Comparison of ENCODE assay signal across 26 cellular contexts in the genomic region with DNA sequence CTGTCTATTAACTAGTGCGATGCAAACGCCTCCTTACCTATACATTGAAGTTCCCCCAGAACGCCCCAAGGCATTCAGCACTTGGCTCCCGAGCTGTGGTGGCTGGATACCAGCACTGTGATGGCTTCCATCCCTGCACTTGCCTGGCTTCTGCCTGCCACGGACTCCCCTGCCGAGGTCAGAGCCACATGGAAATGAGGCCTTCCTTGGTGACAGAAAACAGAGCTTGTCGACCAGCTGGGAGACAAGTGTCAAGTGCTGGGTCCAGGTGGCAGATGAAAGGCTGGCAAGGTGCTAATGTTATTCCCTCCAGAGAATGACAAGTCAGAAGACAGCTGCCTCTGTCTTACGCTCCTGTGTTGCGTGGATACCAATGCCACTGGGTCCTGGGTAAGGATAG.
"Had no signal": no experiment of that assay in that cellular context is flagged by ENCODE, and none has a peak within 500 bp of the region (broad histone marks: within the 10 kb centered on the region; RNA-seq: fewer than 3 reads in every experiment).

No MANE protein-coding gene starts in this region.

- H3K4me1 ChIP-seq: left ventricle myocardium inferior, parathyroid adenoma, thyroid gland, upper lobe of right lung had no signal

- H3K4me3 ChIP-seq: hepatocyte, left ventricle myocardium inferior, thyroid gland, upper lobe of right lung had no signal

- DNase-seq: activated CD4-positive, alpha-beta T cell treated with anti-CD3 and anti-CD28 coated beads, Interleukin-2, amount 50 U/mL, for 4 hours; activated CD8-positive, alpha-beta memory T cell treated with anti-CD3 and anti-CD28 coated beads for 24 hours; activated CD8-positive, alpha-beta memory T cell treated with anti-CD3 and anti-CD28 coated beads, Interleukin-2, amount 50 U/mL, for 48 hours; activated naive CD4-positive, alpha-beta T cell treated with Interleukin-2 at 50 U/mL for 16 hours; activated naive CD8-positive, alpha-beta T cell treated with anti-CD3 and anti-CD28 coated beads for 36 hours; activated T-cell treated with anti-CD3 and anti-CD28 coated beads, Interleukin-2, amount 50 U/mL, for 4 hours; central memory CD4-positive, alpha-beta T cell; dermis blood vessel endothelial cell; effector CD8-positive, alpha-beta T cell; erythroblast; foreskin fibroblast; immature natural killer cell; kidney glomerular epithelial cell; left ventricle myocardium inferior; right cardiac atrium; stimulated activated CD4-positive, alpha-beta T cell treated with anti-CD3 and anti-CD28 coated beads, Interleukin-1b, Interleukin-23, amount 100 ng/mL, for 48 hours; substantia nigra; T-helper 9 cell; thyroid gland; upper lobe of right lung had no signal

- H3K27ac Mint-ChIP-seq: activated naive CD8-positive, alpha-beta T cell treated with anti-CD3 and anti-CD28 coated beads for 36 hours; activated T-helper 2 cell treated with anti-CD3 and anti-CD28 coated beads, Interferon-gamma antibody, Interleukin-2, Interleukin-4, amounts not matched to agents 10 μg/mL and 5 μg/mL and 100 μg/mL, durations not matched to agents 14 hours and 24 hours and 36 hours; nephron; stimulated activated naive CD8-positive, alpha-beta T cell treated with anti-CD3 and anti-CD28 coated beads, Interleukin-15, Interleukin-2, amounts not matched to agents 100 ng/mL and 50 ng/mL, for 24 hours; WTC11 had no signal

- H3K9me3 ChIP-seq: thyroid gland had no signal

- H3K36me3 Mint-ChIP-seq: activated naive CD8-positive, alpha-beta T cell treated with anti-CD3 and anti-CD28 coated beads for 36 hours; WTC11 had no signal

- H3K27me3 ChIP-seq: hepatocyte, thyroid gland, upper lobe of right lung had no signal

- H3K27me3 Mint-ChIP-seq: activated naive CD8-positive, alpha-beta T cell treated with anti-CD3 and anti-CD28 coated beads for 36 hours; stimulated activated naive CD8-positive, alpha-beta T cell treated with anti-CD3 and anti-CD28 coated beads, Interleukin-15, Interleukin-2, amounts not matched to agents 100 ng/mL and 50 ng/mL, for 24 hours had no signal

- H3K4me3 Mint-ChIP-seq: activated naive CD8-positive, alpha-beta T cell treated with anti-CD3 and anti-CD28 coated beads for 36 hours; activated T-cell treated with anti-CD3 and anti-CD28 coated beads, Interleukin-2, amount 50 U/mL, for 4 hours; immature natural killer cell; nephron; stimulated activated naive CD8-positive, alpha-beta T cell treated with anti-CD3 and anti-CD28 coated beads, Interleukin-15, Interleukin-2, amounts not matched to agents 100 ng/mL and 50 ng/mL, for 24 hours; WTC11 had no signal

- H3K36me3 ChIP-seq: left ventricle myocardium inferior, thyroid gland, upper lobe of right lung had no signal

- H2AFZ ChIP-seq: hepatocyte, parathyroid adenoma had no signal

- H3K4me1 Mint-ChIP-seq: activated naive CD8-positive, alpha-beta T cell treated with anti-CD3 and anti-CD28 coated beads for 36 hours; immature natural killer cell; nephron had no signal

- ATAC-seq: activated T-cell treated with anti-CD3 and anti-CD28 coated beads, Interleukin-2, amount 50 U/mL, for 4 hours; right cardiac atrium; upper lobe of right lung; WTC11 had no signal

- H3K79me2 ChIP-seq: hepatocyte, parathyroid adenoma had no signal

- H3K27ac ChIP-seq: hepatocyte, left ventricle myocardium inferior, parathyroid adenoma, thyroid gland, upper lobe of right lung had no signal

- H3K4me2 ChIP-seq: hepatocyte had no signal

- H3K9ac ChIP-seq: parathyroid adenoma had no signal

- H3K9me3 Mint-ChIP-seq: activated naive CD8-positive, alpha-beta T cell treated with anti-CD3 and anti-CD28 coated beads for 36 hours; activated T-helper 2 cell treated with anti-CD3 and anti-CD28 coated beads, Interferon-gamma antibody, Interleukin-2, Interleukin-4, amounts not matched to agents 10 μg/mL and 5 μg/mL and 100 μg/mL, durations not matched to agents 14 hours and 24 hours and 36 hours; nephron; stimulated activated naive CD8-positive, alpha-beta T cell treated with anti-CD3 and anti-CD28 coated beads, Interleukin-15, Interleukin-2, amounts not matched to agents 100 ng/mL and 50 ng/mL, for 24 hours had no signal
